ENCODE assay signal across 9 cellular contexts in the genomic region with DNA sequence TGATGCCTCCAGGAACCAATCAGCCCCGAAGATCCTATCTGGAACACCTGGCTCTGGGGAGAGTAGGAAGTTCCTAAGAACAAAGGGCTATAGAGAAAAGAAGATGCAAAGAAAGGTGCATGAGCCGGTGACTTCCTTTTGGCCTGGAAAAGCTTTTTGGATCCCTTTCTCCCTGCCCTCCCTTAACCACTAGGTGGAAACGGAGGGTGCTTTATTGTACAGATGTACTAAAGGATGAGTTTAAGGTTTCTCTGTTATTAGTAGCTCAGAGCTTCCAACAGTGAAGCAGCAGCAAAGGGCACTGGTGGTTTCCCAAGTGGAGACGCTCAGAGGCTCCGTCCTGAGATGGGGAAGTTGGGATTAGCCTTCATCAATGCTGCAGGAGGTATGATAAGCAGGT. TPM values are rescaled to one million over a fixed set of nuclear protein-coding genes. Genes with fewer than 3 reads are reported as not detected.
A peak's percentile ranks its signal among the peaks of the same experiment; 100 is the strongest.
DNase-seq lines count a peak whose midpoint lies in the region; ATAC-seq and TF ChIP-seq lines count a peak whose summit lies in the region.
"Had no signal": no experiment of that assay in that cellular context is flagged by ENCODE, and none has a peak within 500 bp of the region (broad histone marks: within the 10 kb centered on the region; RNA-seq: fewer than 3 reads in every experiment).

No MANE protein-coding gene starts in this region.

- WGBS in right lobe of liver (ENCODE audit: insufficient coverage, low coverage, low lambda C conversion rate, missing lambda C conversion rate): 14% methylated on average over 5 of the region's 5 CpGs

- H3K36me3 Mint-ChIP-seq in activated naive CD4-positive, alpha-beta T cell treated with anti-CD3 and anti-CD28 coated beads, Interleukin-2, amount 10 ng/mL, durations not matched to agents 7 days and 5 days: peaks cover 2% of the 10 kb centered on the region

- H3K4me1 Mint-ChIP-seq in activated naive CD4-positive, alpha-beta T cell treated with anti-CD3 and anti-CD28 coated beads, Interleukin-2, amount 10 ng/mL, durations not matched to agents 7 days and 5 days: peaks cover 50% of the 10 kb centered on the region

- H3K4me3 Mint-ChIP-seq in activated naive CD4-positive, alpha-beta T cell treated with anti-CD3 and anti-CD28 coated beads, Interleukin-2, amount 10 ng/mL, durations not matched to agents 7 days and 5 days: peak overlapping the region; percentile 21

- no peaks in the 10 kb centered on the region for H3K4me1 ChIP-seq in HAP-1
- peaks cover 0 to 24% (median 2%) of the 10 kb centered on the region in 4 donors for H3K4me1 ChIP-seq in right lobe of liver

- no peak for DNase-seq in activated naive CD4-positive, alpha-beta T cell treated with anti-CD3 and anti-CD28 coated beads, Interleukin-2, amount 10 ng/mL, durations not matched to agents 7 days and 5 days
- no peak for DNase-seq in activated naive CD4-positive, alpha-beta T cell (lab: John Stamatoyannopoulos, UW)
- peak; percentile 17 to 30 for DNase-seq in HAP-1 (ENCODE audit: low spot score in 2 of 2)
- DNase-seq in NB4 (ENCODE audit: low read depth): peak; percentile 14
- peak; percentile 15 for DNase-seq in astrocyte of the cerebellum (ENCODE audit: low read depth)
- no peak for DNase-seq in right lobe of liver
- DNase-seq in stimulated activated CD4-positive, alpha-beta T cell treated with anti-CD3 and anti-CD28 coated beads, Interleukin-12 subunit alpha, Interleukin-12 subunit beta, amount 100 ng/mL, for 4 hours: no peak
- DNase-seq in GM19240 (ENCODE audit: insufficient read length, low spot score): no peak

- peak; percentile 84 to 88 (median 86) for ATAC-seq in right lobe of liver

- H3K36me3 ChIP-seq in HAP-1 (replicated peaks) (no peaks in the 10 kb centered on the region), right lobe of liver (no peaks in the 10 kb centered on the region)

- intact Hi-C loops in right lobe of liver (cut with DNase I): no loop called here

- H3K4me3 ChIP-seq in HAP-1 (no peak overlapping the region), NB4 (ENCODE audit: low read depth, low read length) (no peak overlapping the region), astrocyte of the cerebellum (ENCODE audit: low read depth, low read length) (no peak overlapping the region), right lobe of liver (no peak overlapping the region)
- H3K4me3 ChIP-seq: lung had no signal

- H3K9me3 Mint-ChIP-seq in activated naive CD4-positive, alpha-beta T cell treated with anti-CD3 and anti-CD28 coated beads, Interleukin-2, amount 10 ng/mL, durations not matched to agents 7 days and 5 days: peaks cover 7% of the 10 kb centered on the region

- in situ Hi-C loops in HAP-1 (cut with MboI; ENCODE audit: low sequenced_read_pairs) (no loop called here), astrocyte of the cerebellum (cut with HindIII; ENCODE audit: low sequenced_read_pairs) (no loop called here)

- peak overlapping the region; percentile 58 for H3K27ac Mint-ChIP-seq in activated naive CD4-positive, alpha-beta T cell treated with anti-CD3 and anti-CD28 coated beads, Interleukin-2, amount 10 ng/mL, durations not matched to agents 7 days and 5 days

- no peak for TF ChIP-seq POLR2A in NB4 (IDR thresholded peaks at IDR 0.05; ENCODE audit: extremely low read depth, insufficient read length)
- TF ChIP-seq POLR2A in right lobe of liver (IDR thresholded peaks at IDR 0.05): no peak

- peaks cover 5% of the 10 kb centered on the region for H3K27me3 Mint-ChIP-seq in activated naive CD4-positive, alpha-beta T cell treated with anti-CD3 and anti-CD28 coated beads, Interleukin-2, amount 10 ng/mL, durations not matched to agents 7 days and 5 days

- H3K27me3 ChIP-seq in HAP-1 (ENCODE audit: low read depth) (no peaks in the 10 kb centered on the region), right lobe of liver (no peaks in the 10 kb centered on the region)

- CTCF ChIA-PET in activated naive CD4-positive, alpha-beta T cell treated with anti-CD3 and anti-CD28 coated beads, Interleukin-2, amount 10 ng/mL, durations not matched to agents 7 days and 5 days (lab: Charles Lee): interaction anchor here (1.0 to 1.5 kb wide), 7 partner anchors 12 to 772 kb away, joined by 3 to 6 read pairs (median 4); no protein-coding TSS in a partner anchor

- H3K27ac ChIP-seq in right lobe of liver: peak overlapping the region; percentile 40 to 66 (median 40)

- TF ChIP-seq CTCF in NB4 (IDR thresholded peaks at IDR 0.05; ENCODE audit: low read depth, low read length) (no peak), astrocyte of the cerebellum (IDR thresholded peaks at IDR 0.05; ENCODE audit: low read depth, low read length, missing control alignments) (peak; percentile 71), right lobe of liver (IDR thresholded peaks at IDR 0.05) (peak; percentile 48 to 54 (median 52))

- no peaks in the 10 kb centered on the region for H3K9me3 ChIP-seq in HAP-1
- no peaks in the 10 kb centered on the region for H3K9me3 ChIP-seq in right lobe of liver

RNA-seq across cellular contexts. Expression of gene ADGRG7, which starts 6.0 kb away (rescaled TPM):
- total RNA-seq in right lobe of liver: 10 to 100 TPM in 4 of 6 experiments, 1 to 10 TPM in 2; 1.9 to 27.2 (median 21.8) TPM
- total RNA-seq: lung had no signal

Comparison
In these comparisons a context has a peak if more than half of its experiments do, and no peak if none do; other contexts are left out.
1. DNase-seq: peak in HAP-1 (2 of 2), NB4 (single experiment) and astrocyte of the cerebellum (single experiment); none in activated naive CD4-positive, alpha-beta T cell treated with anti-CD3 and anti-CD28 coated beads, Interleukin-2, amount 10 ng/mL, durations not matched to agents 7 days and 5 days (single experiment), activated naive CD4-positive, alpha-beta T cell (0 of 4), right lobe of liver (0 of 3), stimulated activated CD4-positive, alpha-beta T cell treated with anti-CD3 and anti-CD28 coated beads, Interleukin-12 subunit alpha, Interleukin-12 subunit beta, amount 100 ng/mL, for 4 hours (single experiment) and GM19240 (single experiment).